9 cellular contexts compared by ENCODE assay signal in the genomic region with DNA sequence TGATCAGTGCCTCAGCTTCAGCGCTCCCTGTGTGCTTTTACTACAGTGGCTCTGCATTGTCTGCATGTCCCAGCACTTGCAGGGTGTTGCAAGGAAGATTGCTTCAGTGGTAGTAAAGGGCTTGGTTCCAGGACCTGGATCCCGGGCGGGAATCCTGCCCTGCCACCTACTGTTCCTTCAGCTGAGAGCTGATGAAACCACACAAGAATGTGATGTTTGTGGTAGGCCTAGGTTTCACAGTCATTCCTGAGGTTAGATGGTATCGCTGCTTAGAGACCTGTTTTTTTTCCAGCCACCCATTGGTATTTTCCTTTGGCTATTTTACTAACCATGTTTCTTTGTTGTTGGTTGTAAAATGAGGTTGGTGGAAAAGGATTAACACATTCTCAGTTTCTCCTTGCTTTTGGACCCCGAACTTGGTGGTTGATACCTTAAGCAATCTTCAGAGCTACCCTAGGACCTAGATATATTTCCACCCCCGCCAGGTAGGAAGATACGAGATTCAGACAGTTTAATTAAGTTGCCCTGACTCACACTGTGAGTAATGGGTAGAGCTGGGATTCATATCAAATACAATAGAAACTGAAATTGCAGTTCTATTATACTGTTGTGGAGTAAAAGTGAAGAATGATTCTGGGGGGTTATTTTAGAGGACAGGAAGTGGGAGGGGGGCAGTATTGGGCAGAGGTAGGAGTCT. TPM values are rescaled to one million over a fixed set of nuclear protein-coding genes. Genes with fewer than 3 reads are reported as not detected.
DNase-seq lines count a peak whose midpoint lies in the region; ATAC-seq and TF ChIP-seq lines count a peak whose summit lies in the region.
"Had no signal": no experiment of that assay in that cellular context is flagged by ENCODE, and none has a peak within 500 bp of the region (broad histone marks: within the 10 kb centered on the region; RNA-seq: fewer than 3 reads in every experiment).

No MANE protein-coding gene starts in this region.

- no peaks in the 10 kb centered on the region for H3K36me3 Mint-ChIP-seq in naive thymus-derived CD8-positive, alpha-beta T cell

- peaks cover 0 to 9% (median 0%) of the 10 kb centered on the region in 4 donors for H3K4me1 Mint-ChIP-seq in naive thymus-derived CD8-positive, alpha-beta T cell

- ATAC-seq in body of pancreas (peak; percentile 85), left lung (peak; percentile 96), upper lobe of right lung (peak; percentile 95), HG03354 (IDR thresholded peaks at IDR 0.05; ENCODE audit: poor library complexity, severe bottlenecking, unreplicated experiment) (no peak)
- ATAC-seq in naive thymus-derived CD8-positive, alpha-beta T cell = no peak

- no peak overlapping the region for H3K27ac Mint-ChIP-seq in naive thymus-derived CD8-positive, alpha-beta T cell

- no peak for TF ChIP-seq POLR2A in body of pancreas (IDR thresholded peaks at IDR 0.05)

- DNase-seq in AG10803 (ENCODE audit: low read depth) (peak; percentile 99), LHCN-M2 (ENCODE audit: low read depth) (peak; percentile 85), body of pancreas (peak; percentile 21 to 58 (median 38)), left lung (peak in 1 of 2 donors; percentile 43), upper lobe of right lung (peak; percentile 73), NCI-H1092 (lab: John Stamatoyannopoulos, UW) (no peak)
- DNase-seq in naive thymus-derived CD8-positive, alpha-beta T cell = no peak

- TF ChIP-seq CTCF in AG10803 (conservative IDR thresholded peaks at IDR 0.05; ENCODE audit: low read length) (peak; percentile 38), body of pancreas (IDR thresholded peaks at IDR 0.05) (peak in 1 of 7 experiments; percentile 19), left lung (IDR thresholded peaks at IDR 0.05) (no peak), upper lobe of right lung (IDR thresholded peaks at IDR 0.05) (no peak)

- H3K4me3 ChIP-seq in AG10803 (ENCODE audit: low read length) (peak overlapping the region; percentile 41), body of pancreas (no peak overlapping the region), left lung (no peak overlapping the region), upper lobe of right lung (no peak overlapping the region)

- POLR2A ChIA-PET in naive thymus-derived CD8-positive, alpha-beta T cell (lab: Charles Lee) = interaction anchor here (0.7 kb wide), 1 partner anchor 8 kb away, joined by 3 read pairs; no protein-coding TSS in a partner anchor

- intact Hi-C loops in body of pancreas (cut with DNase I) = no loop called here
- intact Hi-C loops in left lung (cut with DNase I) = no loop called here
- intact Hi-C loops in upper lobe of right lung (cut with DNase I) = no loop called here

- no peaks in the 10 kb centered on the region for H3K9me3 ChIP-seq in body of pancreas
- no peaks in the 10 kb centered on the region for H3K9me3 ChIP-seq in left lung
- no peaks in the 10 kb centered on the region for H3K9me3 ChIP-seq in upper lobe of right lung

- H3K9me3 Mint-ChIP-seq in naive thymus-derived CD8-positive, alpha-beta T cell = peaks cover 0 to 2% (median 0%) of the 10 kb centered on the region in 9 donors
- H3K9me3 Mint-ChIP-seq: central memory CD8-positive, alpha-beta T cell had no signal

- 60 to 68% methylated on average over 7 of the region's 7 CpGs for WGBS in body of pancreas, 2 donors

- H3K4me1 ChIP-seq in body of pancreas (no peaks in the 10 kb centered on the region), left lung (peaks cover 0 to 2% of the 10 kb centered on the region in 2 donors), upper lobe of right lung (peaks cover 5% of the 10 kb centered on the region)

- peaks cover 6 to 19% (median 14%) of the 10 kb centered on the region in 5 donors for H3K27me3 Mint-ChIP-seq in naive thymus-derived CD8-positive, alpha-beta T cell

- peak overlapping the region in 2 of 4 donors; percentile 14 to 21 for H3K27ac ChIP-seq in body of pancreas
- H3K27ac ChIP-seq in left lung = no peak overlapping the region
- no peak overlapping the region for H3K27ac ChIP-seq in upper lobe of right lung

- no peaks in the 10 kb centered on the region for H3K27me3 ChIP-seq in body of pancreas
- no peaks in the 10 kb centered on the region for H3K27me3 ChIP-seq in left lung
- no peaks in the 10 kb centered on the region for H3K27me3 ChIP-seq in upper lobe of right lung

- no peaks in the 10 kb centered on the region for H3K36me3 ChIP-seq in body of pancreas (replicated peaks in 1 of 2; ENCODE audit: insufficient read depth in 1 of 2, low read depth in 2 of 2)
- no peaks in the 10 kb centered on the region for H3K36me3 ChIP-seq in left lung
- no peaks in the 10 kb centered on the region for H3K36me3 ChIP-seq in upper lobe of right lung

- no peak overlapping the region for H3K4me3 Mint-ChIP-seq in naive thymus-derived CD8-positive, alpha-beta T cell
- H3K4me3 Mint-ChIP-seq: central memory CD8-positive, alpha-beta T cell had no signal

RNA-seq across cellular contexts. Expression of a gene that starts 11.4 kb away (rescaled TPM):
- total RNA-seq in LHCN-M2 (2014; rRNA removed) (not detected in 2 replicates), body of pancreas (not detected), left lung (under 1 TPM; 0.52 to 0.85 TPM), upper lobe of right lung (0.67 TPM)
- polyA plus RNA-seq in LHCN-M2 (2012) = not detected
- total RNA-seq in naive thymus-derived CD8-positive, alpha-beta T cell = not detected
- not detected for polyA plus RNA-seq in naive thymus-derived CD8-positive, alpha-beta T cell

RNA-seq across cellular contexts. Expression of a gene that starts 24.1 kb away (rescaled TPM):
- not detected in 2 replicates for total RNA-seq in LHCN-M2 (2014; rRNA removed)
- polyA plus RNA-seq in LHCN-M2 (2012) = not detected
- total RNA-seq in body of pancreas = under 1 TPM; under 0.01 to 0.33 TPM
- total RNA-seq in left lung = 10 to 100 TPM in 1 of 2 donors, 1 to 10 TPM in 1; 2.2 to 16.4 TPM
- total RNA-seq in upper lobe of right lung = 8.2 TPM
- total RNA-seq in naive thymus-derived CD8-positive, alpha-beta T cell = not detected
- under 1 TPM in 2 of 3 donors, not detected in 1; 0.05 to 0.06 TPM for polyA plus RNA-seq in naive thymus-derived CD8-positive, alpha-beta T cell

RNA-seq across cellular contexts. Expression of a gene that starts 26.9 kb away (rescaled TPM):
- 0.19 TPM in 1 of 2 replicates, not detected in the other for total RNA-seq in LHCN-M2 (2014; rRNA removed)
- not detected for polyA plus RNA-seq in LHCN-M2 (2012)
- total RNA-seq in body of pancreas = 1 to 10 TPM in 1 of 2 donors, not detected in 1; 1.8 TPM
- total RNA-seq in left lung = 1 to 10 TPM; 2.4 to 3.6 TPM
- 7.2 TPM for total RNA-seq in upper lobe of right lung
- total RNA-seq in naive thymus-derived CD8-positive, alpha-beta T cell = under 1 TPM in 1 of 2 experiments, not detected in 1; 0.21 TPM
- not detected for polyA plus RNA-seq in naive thymus-derived CD8-positive, alpha-beta T cell

Comparison
In these comparisons a context has a peak if more than half of its experiments do, and no peak if none do; other contexts are left out.
1. DNase-seq: peak in AG10803 (single experiment), LHCN-M2 (single experiment), body of pancreas (4 of 4) and upper lobe of right lung (single experiment); none in naive thymus-derived CD8-positive, alpha-beta T cell (0 of 10) and NCI-H1092 (single experiment).
2. ATAC-seq: peak in body of pancreas (single experiment), left lung (single experiment) and upper lobe of right lung (single experiment); none in HG03354 (single experiment) and naive thymus-derived CD8-positive, alpha-beta T cell (0 of 2).